In the genomic region with DNA sequence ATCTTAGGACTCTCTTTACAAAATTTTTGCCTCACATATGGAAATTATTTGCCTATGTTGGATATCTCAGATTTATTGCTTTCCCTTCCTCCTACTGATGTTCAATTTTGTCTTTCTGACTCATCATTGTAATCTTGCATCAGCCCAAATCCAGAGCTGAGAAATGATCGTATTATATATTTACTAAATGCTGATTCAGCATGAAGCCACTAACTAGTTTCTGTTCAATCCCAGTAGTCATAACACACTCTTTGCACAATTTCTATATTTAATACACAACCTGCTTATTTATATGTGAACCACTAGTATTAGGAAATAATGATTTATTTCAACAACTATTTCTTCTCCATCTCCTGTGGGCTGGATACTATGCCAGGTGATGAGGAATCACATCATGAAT, we compare ENCODE assay signal across 30 cellular contexts.
"Had no signal": no experiment of that assay in that cellular context is flagged by ENCODE, and none has a peak within 500 bp of the region (broad histone marks: within the 10 kb centered on the region; RNA-seq: fewer than 3 reads in every experiment).

No MANE protein-coding gene starts in this region.

- H3K4me3 ChIP-seq: ascending aorta, esophagus muscularis mucosa, gastroesophageal sphincter, heart right ventricle, hepatocyte had no signal

- ATAC-seq: activated CD4-positive, alpha-beta T cell treated with anti-CD3 and anti-CD28 coated beads for 36 hours; activated CD8-positive, alpha-beta memory T cell treated with anti-CD3 and anti-CD28 coated beads, Interleukin-2, amount 10 ng/mL, durations not matched to agents 7 days and 5 days; activated CD8-positive, alpha-beta T cell treated with anti-CD3 and anti-CD28 coated beads, Interleukin-2, amount 10 ng/mL, durations not matched to agents 7 days and 5 days; activated naive CD4-positive, alpha-beta T cell treated with anti-CD3 and anti-CD28 coated beads, Interleukin-2, amount 50 U/mL, for 72 hours; activated T-cell treated with anti-CD3 and anti-CD28 coated beads, Interleukin-2, amount 50 U/mL, for 72 hours; effector memory CD8-positive, alpha-beta T cell; gastroesophageal sphincter; heart right ventricle; T-helper 17 cell had no signal

- H2AFZ ChIP-seq: hepatocyte had no signal

- H3K4me3 Mint-ChIP-seq: activated CD4-positive, alpha-beta memory T cell treated with anti-CD3 and anti-CD28 coated beads for 36 hours; activated CD4-positive, alpha-beta T cell treated with anti-CD3 and anti-CD28 coated beads for 36 hours; activated CD4-positive, alpha-beta T cell treated with anti-CD3 and anti-CD28 coated beads, Interleukin-2, amount 10 ng/mL, durations not matched to agents 24 days and 14 days; activated CD8-positive, alpha-beta memory T cell treated with anti-CD3 and anti-CD28 coated beads, Interleukin-2, amount 10 ng/mL, durations not matched to agents 7 days and 5 days; activated CD8-positive, alpha-beta T cell treated with anti-CD3 and anti-CD28 coated beads, Interleukin-2, amount 10 ng/mL, durations not matched to agents 7 days and 5 days; activated naive CD4-positive, alpha-beta T cell treated with anti-CD3 and anti-CD28 coated beads, Interleukin-2, amount 10 ng/mL, durations not matched to agents 7 days and 5 days; activated naive CD8-positive, alpha-beta T cell treated with anti-CD3 and anti-CD28 coated beads, Interleukin-2, amount 10 ng/mL, durations not matched to agents 7 days and 5 days; activated T-cell treated with anti-CD3 and anti-CD28 coated beads, Interleukin-2, amount 50 U/mL, for 24 hours; activated T-cell treated with anti-CD3 and anti-CD28 coated beads, Interleukin-2, amount 50 U/mL, for 72 hours; effector memory CD8-positive, alpha-beta T cell; T-helper 17 cell; T-helper 2 cell treated with Interferon-gamma antibody and Interleukin-4, amounts not matched to agents 5 μg/mL and 100 μg/mL, for 36 hours had no signal

- H3K27ac Mint-ChIP-seq: activated CD4-positive, alpha-beta memory T cell treated with anti-CD3 and anti-CD28 coated beads for 36 hours; activated CD4-positive, alpha-beta T cell treated with anti-CD3 and anti-CD28 coated beads for 36 hours; activated CD4-positive, alpha-beta T cell treated with anti-CD3 and anti-CD28 coated beads, Interleukin-2, amount 10 ng/mL, durations not matched to agents 24 days and 14 days; activated CD8-positive, alpha-beta memory T cell treated with anti-CD3 and anti-CD28 coated beads, Interleukin-2, amount 10 ng/mL, durations not matched to agents 7 days and 5 days; activated CD8-positive, alpha-beta T cell treated with anti-CD3 and anti-CD28 coated beads, Interleukin-2, amount 10 ng/mL, durations not matched to agents 7 days and 5 days; activated naive CD4-positive, alpha-beta T cell treated with anti-CD3 and anti-CD28 coated beads, Interleukin-2, amount 10 ng/mL, durations not matched to agents 7 days and 5 days; activated naive CD4-positive, alpha-beta T cell treated with anti-CD3 and anti-CD28 coated beads, Interleukin-2, amount 50 U/mL, for 72 hours; activated naive CD8-positive, alpha-beta T cell treated with anti-CD3 and anti-CD28 coated beads, Interleukin-2, amount 10 ng/mL, durations not matched to agents 7 days and 5 days; activated T-cell treated with anti-CD3 and anti-CD28 coated beads, Interleukin-2, amount 50 U/mL, for 24 hours; activated T-cell treated with anti-CD3 and anti-CD28 coated beads, Interleukin-2, amount 50 U/mL, for 72 hours; effector memory CD8-positive, alpha-beta T cell; T-helper 17 cell; T-helper 2 cell treated with Interferon-gamma antibody and Interleukin-4, amounts not matched to agents 5 μg/mL and 100 μg/mL, for 36 hours had no signal

- H3K36me3 Mint-ChIP-seq: activated CD4-positive, alpha-beta memory T cell treated with anti-CD3 and anti-CD28 coated beads for 36 hours; activated CD8-positive, alpha-beta memory T cell treated with anti-CD3 and anti-CD28 coated beads, Interleukin-2, amount 10 ng/mL, durations not matched to agents 7 days and 5 days; activated naive CD4-positive, alpha-beta T cell treated with anti-CD3 and anti-CD28 coated beads, Interleukin-2, amount 10 ng/mL, durations not matched to agents 7 days and 5 days; activated naive CD4-positive, alpha-beta T cell treated with anti-CD3 and anti-CD28 coated beads, Interleukin-2, amount 50 U/mL, for 72 hours; activated naive CD8-positive, alpha-beta T cell treated with anti-CD3 and anti-CD28 coated beads, Interleukin-2, amount 10 ng/mL, durations not matched to agents 7 days and 5 days had no signal

- H3K27me3 ChIP-seq: ascending aorta, esophagus muscularis mucosa, gastroesophageal sphincter, heart right ventricle, hepatocyte had no signal

- H3K4me2 ChIP-seq: hepatocyte had no signal

- FAIRE-seq: colon had no signal

- H3K9me3 ChIP-seq: ascending aorta, esophagus muscularis mucosa, gastroesophageal sphincter, heart right ventricle had no signal

- DNase-seq: activated CD4-positive, alpha-beta memory T cell treated with anti-CD3 and anti-CD28 coated beads for 36 hours; activated CD4-positive, alpha-beta T cell treated with anti-CD3 and anti-CD28 coated beads for 36 hours; activated CD4-positive, alpha-beta T cell treated with anti-CD3 and anti-CD28 coated beads, Interleukin-2, amount 10 ng/mL, durations not matched to agents 24 days and 14 days; activated CD4-positive, CD25-positive, alpha-beta regulatory T cell; activated CD4-positive, CD25-positive, alpha-beta regulatory T cell treated with anti-CD3 and anti-CD28 coated beads, Interleukin-2, amount 50 U/mL, for 72 hours; activated CD8-positive, alpha-beta memory T cell treated with anti-CD3 and anti-CD28 coated beads, Interleukin-2, amount 10 ng/mL, durations not matched to agents 7 days and 5 days; activated CD8-positive, alpha-beta memory T cell treated with anti-CD3 and anti-CD28 coated beads, Interleukin-2, amount 50 U/mL, for 4 hours; activated CD8-positive, alpha-beta T cell treated with anti-CD3 and anti-CD28 coated beads, Interleukin-2, amount 10 ng/mL, durations not matched to agents 7 days and 5 days; activated gamma-delta T cell; activated naive CD4-positive, alpha-beta T cell; activated naive CD4-positive, alpha-beta T cell treated with anti-CD3 and anti-CD28 coated beads, Interleukin-2, amount 10 ng/mL, durations not matched to agents 7 days and 5 days; activated naive CD8-positive, alpha-beta T cell treated with anti-CD3 and anti-CD28 coated beads, Interleukin-2, amount 10 ng/mL, durations not matched to agents 7 days and 5 days; activated T-cell treated with anti-CD3 and anti-CD28 coated beads, Interleukin-2, amount 50 U/mL, for 24 hours; activated T-cell treated with anti-CD3 and anti-CD28 coated beads, Interleukin-2, amount 50 U/mL, for 72 hours; caudate nucleus; cortex of kidney; dermis blood vessel endothelial cell; effector CD4-positive, alpha-beta T cell; effector memory CD8-positive, alpha-beta T cell; erythroblast; foreskin melanocyte; heart right ventricle; T-helper 17 cell had no signal

- H3K4me1 Mint-ChIP-seq: activated CD4-positive, alpha-beta T cell treated with anti-CD3 and anti-CD28 coated beads for 36 hours; activated CD4-positive, alpha-beta T cell treated with anti-CD3 and anti-CD28 coated beads, Interleukin-2, amount 10 ng/mL, durations not matched to agents 24 days and 14 days; activated CD8-positive, alpha-beta memory T cell treated with anti-CD3 and anti-CD28 coated beads, Interleukin-2, amount 10 ng/mL, durations not matched to agents 7 days and 5 days; activated naive CD4-positive, alpha-beta T cell treated with anti-CD3 and anti-CD28 coated beads, Interleukin-2, amount 10 ng/mL, durations not matched to agents 7 days and 5 days; activated naive CD8-positive, alpha-beta T cell treated with anti-CD3 and anti-CD28 coated beads, Interleukin-2, amount 10 ng/mL, durations not matched to agents 7 days and 5 days; T-helper 17 cell had no signal

- H3K36me3 ChIP-seq: ascending aorta, esophagus muscularis mucosa, gastroesophageal sphincter, heart right ventricle had no signal

- H3K4me1 ChIP-seq: ascending aorta, esophagus muscularis mucosa, gastroesophageal sphincter, heart right ventricle had no signal

- H3K27me3 Mint-ChIP-seq: activated CD4-positive, alpha-beta memory T cell treated with anti-CD3 and anti-CD28 coated beads for 36 hours; activated CD4-positive, alpha-beta T cell treated with anti-CD3 and anti-CD28 coated beads for 36 hours; activated CD4-positive, alpha-beta T cell treated with anti-CD3 and anti-CD28 coated beads, Interleukin-2, amount 10 ng/mL, durations not matched to agents 24 days and 14 days; activated CD8-positive, alpha-beta memory T cell treated with anti-CD3 and anti-CD28 coated beads, Interleukin-2, amount 10 ng/mL, durations not matched to agents 7 days and 5 days; activated naive CD4-positive, alpha-beta T cell treated with anti-CD3 and anti-CD28 coated beads, Interleukin-2, amount 10 ng/mL, durations not matched to agents 7 days and 5 days; activated naive CD8-positive, alpha-beta T cell treated with anti-CD3 and anti-CD28 coated beads, Interleukin-2, amount 10 ng/mL, durations not matched to agents 7 days and 5 days; activated T-cell treated with anti-CD3 and anti-CD28 coated beads, Interleukin-2, amount 50 U/mL, for 24 hours; effector memory CD8-positive, alpha-beta T cell; T-helper 17 cell had no signal

- H3K79me2 ChIP-seq: hepatocyte had no signal

- H3K27ac ChIP-seq: ascending aorta, esophagus muscularis mucosa, gastroesophageal sphincter, heart right ventricle, hepatocyte had no signal
